13 cellular contexts compared by ENCODE assay signal in the genomic region with DNA sequence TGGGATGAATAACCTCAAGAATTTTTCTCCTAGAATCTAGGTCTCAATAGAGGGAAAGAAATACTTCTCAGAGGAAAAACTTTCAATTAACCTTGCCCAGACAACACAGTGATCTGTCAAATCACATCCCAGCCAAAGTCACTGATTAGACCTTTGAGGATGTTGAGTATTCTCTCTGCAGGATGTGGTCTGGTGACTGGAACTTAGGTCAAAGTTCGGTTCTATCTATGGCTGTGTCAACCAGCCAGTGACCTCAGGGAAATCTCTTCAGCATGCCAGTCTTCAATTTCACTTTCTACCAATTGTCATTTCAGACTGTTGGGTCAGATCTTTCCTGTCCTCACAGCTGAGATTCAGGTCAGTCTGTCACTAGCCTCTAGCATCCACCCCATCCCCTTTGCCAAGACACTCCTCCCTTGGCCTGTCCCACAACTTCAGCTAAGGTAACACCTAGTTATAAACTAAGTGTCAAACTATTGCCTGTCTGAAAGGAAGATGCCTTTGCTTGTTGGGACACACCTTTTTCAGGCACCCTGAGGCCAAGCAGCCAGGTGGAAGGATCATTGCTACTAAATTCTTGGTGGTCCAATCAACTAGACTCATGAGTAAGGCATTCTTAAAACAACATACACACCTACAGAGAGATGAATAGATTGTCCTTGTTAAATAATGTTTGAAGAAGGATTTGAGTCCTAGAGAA.
DNase-seq lines count a peak whose midpoint lies in the region; ATAC-seq and TF ChIP-seq lines count a peak whose summit lies in the region.
"Had no signal": no experiment of that assay in that cellular context is flagged by ENCODE, and none has a peak within 500 bp of the region (broad histone marks: within the 10 kb centered on the region; RNA-seq: fewer than 3 reads in every experiment).

No MANE protein-coding gene starts in this region.

- H3K36me3 ChIP-seq in PC-3 (ENCODE audit: low read depth, low read length) = no peaks in the 10 kb centered on the region

- H3K4me3 Mint-ChIP-seq in HFFc6 = no peak overlapping the region
- no peak overlapping the region for H3K4me3 Mint-ChIP-seq in glutamatergic neuron (ENCODE audit: unreplicated experiment)

- no peaks in the 10 kb centered on the region for H3F3A ChIP-seq in PC-3 (ENCODE audit: low read length, unreplicated experiment)

- no TSS peak for BruUV-seq in PC-3 (replicated peaks; lab: Mats Ljungman, UMichigan)

- peak; percentile 16 for DNase-seq in HFFc6
- DNase-seq in PC-3 = peak; percentile 71
- peak; percentile 64 for DNase-seq in kidney tubule cell (ENCODE audit: low spot score)
- no peak for DNase-seq in kidney glomerular epithelial cell (lab: John Stamatoyannopoulos, UW)
- no peak for DNase-seq in glutamatergic neuron
- no peak for DNase-seq in SK-N-DZ (ENCODE audit: low spot score)
- DNase-seq: activated T-cell treated with anti-CD3 and anti-CD28 coated beads, Interleukin-2, amount 50 U/mL, for 1 hour; foreskin melanocyte; GOT3; NCI-H1694; stimulated activated CD4-positive, alpha-beta T cell treated with anti-CD3 and anti-CD28 coated beads, Interleukin-2, amount 100 ng/mL, for 24 hours had no signal

- TF ChIP-seq CTCF in HFFc6 (IDR thresholded peaks at IDR 0.05) (no peak), PC-3 (conservative IDR thresholded peaks at IDR 0.05; ENCODE audit: low read depth, low read length) (no peak), glutamatergic neuron (IDR thresholded peaks at IDR 0.05; ENCODE audit: partially characterized antibody, unreplicated experiment) (no peak)

- H3K4me1 Mint-ChIP-seq in HFFc6 (ENCODE audit: low read depth) (peaks cover 42% of the 10 kb centered on the region), glutamatergic neuron (ENCODE audit: low read depth, unreplicated experiment) (no peaks in the 10 kb centered on the region)

- ATAC-seq in GM18517 (IDR thresholded peaks at IDR 0.05; ENCODE audit: unreplicated experiment) (peak; percentile 95), PC-3 (peak; percentile 78), GM18519 (IDR thresholded peaks at IDR 0.05; ENCODE audit: low FRiP score, unreplicated experiment) (no peak)

- peak overlapping the region; percentile 37; the same call in 1 of the 2 replicates for H3K4me3 ChIP-seq in PC-3 (ENCODE audit: low read length)

- H3K4me1 ChIP-seq in PC-3 (ENCODE audit: insufficient read depth, low read length) = peaks cover 33% of the 10 kb centered on the region

- peak overlapping the region; percentile 93 for H3K27ac ChIP-seq in PC-3 (ENCODE audit: low read length)

- CTCF ChIA-PET in PC-3 (lab: Charles Lee) = no interaction called here

- H3K79me2 ChIP-seq in PC-3 (ENCODE audit: low read length) = no peaks in the 10 kb centered on the region

- no peaks in the 10 kb centered on the region for H3K9me3 ChIP-seq in PC-3 (ENCODE audit: low read length)

- H4K20me1 ChIP-seq in PC-3 (ENCODE audit: low read length) = no peaks in the 10 kb centered on the region

- H3K27me3 ChIP-seq in PC-3 (ENCODE audit: low read length) = no peaks in the 10 kb centered on the region

- no peaks in the 10 kb centered on the region for H3K9me2 ChIP-seq in PC-3 (replicated peaks; ENCODE audit: low read length)

- POLR2A ChIA-PET in PC-3 (lab: Charles Lee; ENCODE audit: unreplicated experiment) = interaction anchor here (0.6 kb wide), 1 partner anchor 37 kb away, joined by 3 read pairs; no protein-coding TSS in a partner anchor

- peak overlapping the region; percentile 42 for H3K9ac ChIP-seq in PC-3 (ENCODE audit: low read length)

- peak overlapping the region; percentile 56 for H3K4me2 ChIP-seq in PC-3 (ENCODE audit: low read length)

- intact Hi-C loops in PC-3 (cut with micrococcal nuclease) = no loop called here

- H3K9me3 Mint-ChIP-seq in HFFc6 = no peaks in the 10 kb centered on the region
- H3K9me3 Mint-ChIP-seq in glutamatergic neuron (ENCODE audit: unreplicated experiment) = no peaks in the 10 kb centered on the region

- H3K27ac Mint-ChIP-seq in HFFc6 = no peak overlapping the region
- no peak overlapping the region for H3K27ac Mint-ChIP-seq in glutamatergic neuron (ENCODE audit: unreplicated experiment)

- no peaks in the 10 kb centered on the region for H3K27me3 Mint-ChIP-seq in HFFc6 (ENCODE audit: insufficient read depth)
- no peaks in the 10 kb centered on the region for H3K27me3 Mint-ChIP-seq in glutamatergic neuron (ENCODE audit: unreplicated experiment)

- H3K36me3 Mint-ChIP-seq in HFFc6 (ENCODE audit: low read depth) (no peaks in the 10 kb centered on the region), glutamatergic neuron (ENCODE audit: unreplicated experiment) (no peaks in the 10 kb centered on the region)

- H2AFZ ChIP-seq in PC-3 (ENCODE audit: low read length) = no peak overlapping the region

Comparison
In these comparisons a context has a peak if more than half of its experiments do, and no peak if none do; other contexts are left out.
1. DNase-seq: peak in HFFc6 (single experiment), PC-3 (single experiment) and kidney tubule cell (single experiment); none in kidney glomerular epithelial cell (single experiment), glutamatergic neuron (single experiment) and SK-N-DZ (single experiment).